Comparison of ENCODE assay signal across 23 cellular contexts in the genomic region with DNA sequence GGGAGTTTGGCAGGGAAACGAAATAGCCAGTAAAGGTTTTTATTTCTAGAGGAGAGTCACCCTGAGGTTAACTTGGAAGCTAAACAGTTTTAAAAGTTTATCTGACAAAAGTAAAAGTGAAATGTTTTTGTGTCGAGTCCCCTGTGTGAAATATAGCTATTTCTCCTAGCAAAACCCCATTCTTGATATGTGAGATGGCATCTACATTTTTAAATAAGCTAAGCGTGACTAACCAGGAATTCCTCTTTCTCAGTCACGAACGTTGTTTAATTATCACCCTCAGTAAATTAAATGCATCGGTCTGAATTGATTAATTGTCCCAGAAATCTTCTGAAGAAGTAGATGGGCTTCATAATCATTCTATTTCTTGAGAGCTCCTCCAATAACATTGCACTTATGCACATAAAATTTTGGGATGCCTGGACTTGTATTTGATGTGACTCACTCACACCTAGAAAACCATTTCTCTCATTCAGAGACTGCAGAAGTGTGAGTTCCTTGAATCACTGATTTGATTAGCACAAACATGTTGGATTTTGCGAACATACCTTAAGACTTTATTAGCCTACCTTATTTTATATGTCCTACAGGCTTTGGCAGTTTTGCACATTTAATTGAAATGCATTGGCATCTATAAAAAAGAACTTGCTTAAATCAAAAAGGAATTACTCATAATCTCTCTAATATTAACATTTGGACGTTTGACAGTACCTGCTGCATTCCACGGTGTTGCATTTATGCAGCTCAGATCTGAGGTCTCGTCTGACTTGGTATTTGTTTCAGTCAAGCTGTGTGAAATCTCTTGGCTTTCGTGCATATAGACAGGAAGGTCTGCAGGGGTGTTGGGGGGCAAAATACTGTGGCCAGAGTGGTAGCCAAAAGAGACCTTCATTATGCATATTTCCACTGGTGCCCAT.
DNase-seq lines count a peak whose midpoint lies in the region; ATAC-seq, FAIRE-seq and TF ChIP-seq lines count a peak whose summit lies in the region.
"Had no signal": no experiment of that assay in that cellular context is flagged by ENCODE, and none has a peak within 500 bp of the region (broad histone marks: within the 10 kb centered on the region; RNA-seq: fewer than 3 reads in every experiment).

No MANE protein-coding gene starts in this region.

- no peaks in the 10 kb centered on the region for H3K36me3 ChIP-seq in SJCRH30
- no peaks in the 10 kb centered on the region for H3K36me3 ChIP-seq in endothelial cell of umbilical vein (ENCODE audit: control insufficient read depth in 2 of 2, extremely low read depth in 1 of 2, insufficient read depth in 2 of 2, low read length in 2 of 2)
- H3K36me3 ChIP-seq: adrenal gland, esophagus muscularis mucosa, gastroesophageal sphincter had no signal

- H3K9me1 ChIP-seq in endothelial cell of umbilical vein (replicated peaks; ENCODE audit: control insufficient read depth, extremely low read depth, insufficient read depth, low read length): no peaks in the 10 kb centered on the region

- no peaks in the 10 kb centered on the region for H3K9me3 Mint-ChIP-seq in nephron
- H3K9me3 Mint-ChIP-seq: activated CD4-positive, alpha-beta memory T cell treated with anti-CD3 and anti-CD28 coated beads, Interleukin-2, amount 10 ng/mL, durations not matched to agents 7 days and 5 days had no signal

- H3K4me1 ChIP-seq in SJCRH30 (peaks cover 27% of the 10 kb centered on the region), endothelial cell of umbilical vein (ENCODE audit: control insufficient read depth, extremely low read depth, insufficient read depth, low read length) (peaks cover 22% of the 10 kb centered on the region)
- H3K4me1 ChIP-seq: adrenal gland, esophagus muscularis mucosa, gastroesophageal sphincter had no signal

- H3K4me3 ChIP-seq in SJCRH30 (peak overlapping the region; percentile 30), endothelial cell of umbilical vein (replicated peaks in 1 of 3; ENCODE audit: insufficient read depth in 1 of 3, low read depth in 1 of 3, low read length in 3 of 3) (no peak overlapping the region)
- H3K4me3 ChIP-seq: adrenal gland, esophagus muscularis mucosa, gastroesophageal sphincter, smooth muscle cell had no signal

- peaks cover 28% of the 10 kb centered on the region for H3K4me1 Mint-ChIP-seq in nephron
- H3K4me1 Mint-ChIP-seq: activated CD4-positive, alpha-beta memory T cell treated with anti-CD3 and anti-CD28 coated beads, Interleukin-2, amount 10 ng/mL, durations not matched to agents 7 days and 5 days had no signal

- TF ChIP-seq POLR2A in H54 (IDR thresholded peaks at IDR 0.05; ENCODE audit: low read depth, low read length): no peak
- TF ChIP-seq POLR2A in endothelial cell of umbilical vein (IDR thresholded peaks at IDR 0.05; ENCODE audit: low read depth, low read length): no peak

- peaks cover 3% of the 10 kb centered on the region for H3K27me3 Mint-ChIP-seq in nephron (ENCODE audit: low read depth)
- H3K27me3 Mint-ChIP-seq: activated CD4-positive, alpha-beta memory T cell treated with anti-CD3 and anti-CD28 coated beads, Interleukin-2, amount 10 ng/mL, durations not matched to agents 7 days and 5 days had no signal

- H3K27me3 ChIP-seq in SJCRH30: no peaks in the 10 kb centered on the region
- no peaks in the 10 kb centered on the region for H3K27me3 ChIP-seq in endothelial cell of umbilical vein (ENCODE audit: control insufficient read depth in 2 of 2, insufficient read depth in 2 of 2, low read length in 2 of 2)
- H3K27me3 ChIP-seq: esophagus muscularis mucosa, gastroesophageal sphincter had no signal

- H3K4me2 ChIP-seq in endothelial cell of umbilical vein (ENCODE audit: insufficient read depth, low read length): no peak overlapping the region
- H3K4me2 ChIP-seq: smooth muscle cell had no signal

- dilution Hi-C loops in endothelial cell of umbilical vein (cut with MboI; ENCODE audit: extremely low pct_ligation_motif_present, low sequenced_read_pairs): no loop called here

- BruUV-seq in endothelial cell of umbilical vein (replicated peaks; lab: Mats Ljungman, UMichigan): no TSS peak

- intact Hi-C loops in endothelial cell of umbilical vein (cut with micrococcal nuclease): no loop called here

- no peak overlapping the region for H3K4me3 Mint-ChIP-seq in nephron
- H3K4me3 Mint-ChIP-seq: activated CD4-positive, alpha-beta memory T cell treated with anti-CD3 and anti-CD28 coated beads, Interleukin-2, amount 10 ng/mL, durations not matched to agents 7 days and 5 days had no signal

- H3K9me3 ChIP-seq in SJCRH30 (replicated peaks) (no peaks in the 10 kb centered on the region), endothelial cell of umbilical vein (replicated peaks; ENCODE audit: control insufficient read depth, insufficient read depth, low read length) (no peaks in the 10 kb centered on the region)
- H3K9me3 ChIP-seq: adrenal gland, esophagus muscularis mucosa, gastroesophageal sphincter had no signal

- FAIRE-seq in H54 (lab: Jason Lieb, UNC) (peak; percentile 69), endothelial cell of umbilical vein (lab: Jason Lieb, UNC) (peak; percentile 46)
- FAIRE-seq: HepG2 had no signal

- no peaks in the 10 kb centered on the region for H3K79me2 ChIP-seq in endothelial cell of umbilical vein (ENCODE audit: control insufficient read depth, insufficient read depth, low read length)

- no peaks in the 10 kb centered on the region for H3K36me3 Mint-ChIP-seq in nephron (ENCODE audit: low read depth)

- H3K27ac ChIP-seq in SJCRH30 (peak overlapping the region; percentile 84), endothelial cell of umbilical vein (ENCODE audit: insufficient read depth, low read depth, low read length) (no peak overlapping the region)
- H3K27ac ChIP-seq: adrenal gland, esophagus muscularis mucosa, gastroesophageal sphincter had no signal

- TF ChIP-seq CTCF in endothelial cell of umbilical vein (IDR thresholded peaks at IDR 0.05; ENCODE audit: extremely low read depth in 1 of 2, insufficient read depth in 1 of 2, low read depth in 1 of 2, low read length in 2 of 2) (no peak), nephron (IDR thresholded peaks at IDR 0.05; ENCODE audit: unreplicated experiment in 3 of 3) (no peak)

- H2AFZ ChIP-seq in endothelial cell of umbilical vein (ENCODE audit: low read depth, low read length): no peak overlapping the region

- H4K20me1 ChIP-seq in endothelial cell of umbilical vein (replicated peaks; ENCODE audit: control insufficient read depth, extremely low read depth, insufficient read depth, low read length): no peaks in the 10 kb centered on the region

- ATAC-seq in HG03354 (IDR thresholded peaks at IDR 0.05; ENCODE audit: poor library complexity, severe bottlenecking, unreplicated experiment) (no peak), GM18498 (IDR thresholded peaks at IDR 0.05; ENCODE audit: unreplicated experiment) (no peak), HG03039 (IDR thresholded peaks at IDR 0.05; ENCODE audit: unreplicated experiment) (no peak)
- ATAC-seq: gastroesophageal sphincter, HepG2, Panc1 had no signal

- DNase-seq in H54 (ENCODE audit: insufficient read length, low spot score) (no peak), SJCRH30 (peak in 1 of 2 experiments; percentile 42), endothelial cell of umbilical vein (ENCODE audit: low read depth, low spot score) (peak; percentile 15), NCI-H1694 treated with DMSO at 0.1 percent for 48 hours (lab: John Stamatoyannopoulos, UW) (no peak)
- DNase-seq: activated CD4-positive, alpha-beta memory T cell treated with anti-CD3 and anti-CD28 coated beads, Interleukin-2, amount 10 ng/mL, durations not matched to agents 7 days and 5 days; activated CD4-positive, CD25-positive, alpha-beta regulatory T cell; activated gamma-delta T cell treated with Interleukin-2 at 50 U/mL for 16 hours; central memory CD4-positive, alpha-beta T cell; GDM1; NCI-H1436; NCI-H510A; stimulated activated naive CD4-positive, alpha-beta T cell treated with Interleukin-2 at 50 U/mL for 16 hours; T-helper 9 cell had no signal

- CTCF ChIA-PET in endothelial cell of umbilical vein (lab: Charles Lee): interaction anchor here (0.7 kb wide), 1 partner anchor 62 kb away, joined by 3 read pairs; no protein-coding TSS in a partner anchor

- H3K27ac Mint-ChIP-seq in nephron: peak overlapping the region; percentile 15 to 62 (median 40)
- H3K27ac Mint-ChIP-seq: activated CD4-positive, alpha-beta memory T cell treated with anti-CD3 and anti-CD28 coated beads, Interleukin-2, amount 10 ng/mL, durations not matched to agents 7 days and 5 days had no signal

- H3K9ac ChIP-seq in endothelial cell of umbilical vein (replicated peaks; ENCODE audit: extremely low read depth, insufficient read depth, low read length): no peak overlapping the region

- POLR2A ChIA-PET in endothelial cell of umbilical vein (lab: Charles Lee): no interaction called here

TF ChIP-seq in endothelial cell of umbilical vein, 7 proteins besides CTCF, POLR2A, EP300 and RAD21:
- peak; percentile 30 for TF ChIP-seq FOS (IDR thresholded peaks at IDR 0.05; ENCODE audit: borderline replicate concordance, insufficient read depth, low read length)
- TF ChIP-seq MYC (IDR thresholded peaks at IDR 0.05; ENCODE audit: low read depth, low read length): no peak
